ENCODE assay signal across 22 cellular contexts in genomic region chr7:38870147-38870546, GRCh38.
"Had no signal": no experiment of that assay in that cellular context is flagged by ENCODE, and none has a peak within 500 bp of the region (broad histone marks: within the 10 kb centered on the region; RNA-seq: fewer than 3 reads in every experiment).

No MANE protein-coding gene starts in this region.

- ATAC-seq: foreskin keratinocyte; heart left ventricle; left colon; left ventricle myocardium superior; naive thymus-derived CD4-positive, alpha-beta T cell had no signal

- DNase-seq: effector CD4-positive, alpha-beta T cell; endodermal cell; erythroblast; foreskin keratinocyte; heart left ventricle; hippocampal formation; left colon; left ventricle myocardium superior; naive thymus-derived CD4-positive, alpha-beta T cell; nephron progenitor cell; sigmoid colon; small intestine; stimulated activated CD4-positive, alpha-beta T cell treated with anti-CD3 and anti-CD28 coated beads, Interleukin-12 subunit alpha, Interleukin-12 subunit beta, amount 100 ng/mL, for 4 hours; stimulated activated naive CD4-positive, alpha-beta T cell; stomach; substantia nigra; transverse colon had no signal

- H3K27ac ChIP-seq: coronary artery, foreskin keratinocyte, heart left ventricle, neutrophil, right atrium auricular region, sigmoid colon, stomach, thoracic aorta, transverse colon had no signal

- H3K27ac Mint-ChIP-seq: endodermal cell, nephron progenitor cell had no signal

- H3K4me3 Mint-ChIP-seq: endodermal cell, nephron progenitor cell had no signal

- H3K4me3 ChIP-seq: coronary artery, heart left ventricle, right atrium auricular region, sigmoid colon, stomach, thoracic aorta, transverse colon had no signal

- H3K4me1 ChIP-seq: heart left ventricle, right atrium auricular region, sigmoid colon, stomach, transverse colon had no signal

- H3K27me3 Mint-ChIP-seq: naive thymus-derived CD4-positive, alpha-beta T cell had no signal

- FAIRE-seq: endothelial cell of umbilical vein, small intestine had no signal

- H3K9me3 ChIP-seq: heart left ventricle, neutrophil, right atrium auricular region, sigmoid colon, stomach, thoracic aorta, transverse colon had no signal

- H3K9me3 Mint-ChIP-seq: endodermal cell; naive thymus-derived CD4-positive, alpha-beta T cell; nephron progenitor cell had no signal

- H3K27me3 ChIP-seq: foreskin keratinocyte, heart left ventricle, neutrophil, right atrium auricular region, sigmoid colon, stomach, transverse colon had no signal
